11 cellular contexts compared by ENCODE assay signal in genomic region chr4:95304898-95305297, GRCh38.
DNase-seq lines count a peak whose midpoint lies in the region; ATAC-seq and TF ChIP-seq lines count a peak whose summit lies in the region.
"Had no signal": no experiment of that assay in that cellular context is flagged by ENCODE, and none has a peak within 500 bp of the region (broad histone marks: within the 10 kb centered on the region; RNA-seq: fewer than 3 reads in every experiment).

No MANE protein-coding gene starts in this region.

- TF ChIP-seq CTCF in foreskin keratinocyte (conservative IDR thresholded peaks at IDR 0.05) (no peak), stomach (IDR thresholded peaks at IDR 0.05) (no peak)

- no peak overlapping the region for H3K23ac ChIP-seq in neuronal stem cell (ENCODE audit: low read depth, low read length, poor library complexity)

- H3K4me3 ChIP-seq in SJSA1, result no peak overlapping the region
- H3K4me3 ChIP-seq in neuronal stem cell (ENCODE audit: low read length in 2 of 2), result no peak overlapping the region
- H3K4me3 ChIP-seq in stomach, result no peak overlapping the region
- H3K4me3 ChIP-seq: thoracic aorta had no signal

- no peaks in the 10 kb centered on the region for H3K27me3 ChIP-seq in SJSA1 (replicated peaks)
- no peaks in the 10 kb centered on the region for H3K27me3 ChIP-seq in foreskin keratinocyte
- H3K27me3 ChIP-seq in neuronal stem cell (ENCODE audit: control insufficient read depth in 3 of 3, insufficient read depth in 3 of 3, low read depth in 1 of 3, low read length in 3 of 3), result no peaks in the 10 kb centered on the region
- no peaks in the 10 kb centered on the region for H3K27me3 ChIP-seq in stomach

- ATAC-seq in foreskin keratinocyte, result no peak
- ATAC-seq in GM18505 (IDR thresholded peaks at IDR 0.05; ENCODE audit: unreplicated experiment), result no peak
- ATAC-seq in HG03432 (IDR thresholded peaks at IDR 0.05; ENCODE audit: unreplicated experiment), result no peak

- H4K8ac ChIP-seq in neuronal stem cell (ENCODE audit: low read depth, low read length), result no peak overlapping the region

- WGBS in neuronal stem cell (ENCODE audit: extremely low coverage in 2 of 2, insufficient read length in 2 of 2, insufficient replicate concordance in 1 of 2), 2 donors, result no CpG with 5 or more reads among the region's 1 CpG
- 26 to 66% (median 47%) methylated on average over 1 of the region's 1 CpG for WGBS in stomach, 5 donors

- peak overlapping the region; percentile 76 for H3K27ac ChIP-seq in SJSA1
- no peak overlapping the region for H3K27ac ChIP-seq in foreskin keratinocyte
- H3K27ac ChIP-seq in neuronal stem cell (replicated peaks; ENCODE audit: low read length), result no peak overlapping the region
- no peak overlapping the region for H3K27ac ChIP-seq in stomach
- H3K27ac ChIP-seq: thoracic aorta had no signal

- H3K36me3 ChIP-seq in SJSA1 (no peaks in the 10 kb centered on the region), neuronal stem cell (replicated peaks in 1 of 2; ENCODE audit: control insufficient read depth in 2 of 2, insufficient read depth in 2 of 2, low read length in 2 of 2) (no peaks in the 10 kb centered on the region), stomach (no peaks in the 10 kb centered on the region)
- H3K36me3 ChIP-seq: thoracic aorta had no signal

- intact Hi-C loops in stomach (cut with DNase I; ENCODE audit: low total_unique reads), result no loop called here
- intact Hi-C loops in posterior vena cava (cut with DNase I), result no loop called here

- no peak overlapping the region for H2BK12ac ChIP-seq in neuronal stem cell (ENCODE audit: low read length)

- H3K9ac ChIP-seq in neuronal stem cell (ENCODE audit: low read depth, low read length, poor library complexity), result no peak overlapping the region

- H2AFZ ChIP-seq in neuronal stem cell (ENCODE audit: low read length), result no peak overlapping the region

- H3K14ac ChIP-seq in neuronal stem cell (ENCODE audit: low read length), result no peak overlapping the region

- DNase-seq in H4 (ENCODE audit: low spot score) (peak; percentile 97), SJSA1 (ENCODE audit: low read depth in 1 of 2, low spot score in 2 of 2) (peak; percentile 84 to 90), foreskin keratinocyte (peak; percentile 27 to 72), neuronal stem cell (ENCODE audit: low spot score) (peak; percentile 30), stomach (no peak), posterior vena cava (ENCODE audit: low spot score) (no peak)
- DNase-seq: activated naive CD8-positive, alpha-beta T cell treated with anti-CD3 and anti-CD28 coated beads, Interleukin-2, amount 10 ng/mL, durations not matched to agents 7 days and 5 days; NCI-H82 had no signal

- no peak overlapping the region for H2BK5ac ChIP-seq in neuronal stem cell (ENCODE audit: low read length)

- H3K4me1 ChIP-seq in SJSA1 (replicated peaks), result peaks cover 50% of the 10 kb centered on the region
- H3K4me1 ChIP-seq in foreskin keratinocyte, result no peaks in the 10 kb centered on the region
- H3K4me1 ChIP-seq in neuronal stem cell (ENCODE audit: control insufficient read depth in 2 of 2, insufficient read depth in 1 of 2, low read depth in 1 of 2, low read length in 2 of 2), result peaks cover 2 to 15% of the 10 kb centered on the region in 2 donors
- H3K4me1 ChIP-seq in stomach, result no peaks in the 10 kb centered on the region

- H3K4me2 ChIP-seq in neuronal stem cell (ENCODE audit: insufficient read depth, low read length, poor library complexity, severe bottlenecking), result no peak overlapping the region

- TF ChIP-seq POLR2A in stomach (IDR thresholded peaks at IDR 0.05), result no peak
- no peak for TF ChIP-seq POLR2A in GM18505 (IDR thresholded peaks at IDR 0.05; ENCODE audit: borderline replicate concordance, extremely low read depth, insufficient read depth, insufficient read length)

- no peak overlapping the region for H2BK120ac ChIP-seq in neuronal stem cell (ENCODE audit: low read depth, low read length)

- H3K79me1 ChIP-seq in neuronal stem cell (ENCODE audit: low read depth, low read length), result no peaks in the 10 kb centered on the region

- H4K91ac ChIP-seq in neuronal stem cell (ENCODE audit: low read depth, low read length, poor library complexity), result no peak overlapping the region

- H2BK15ac ChIP-seq in neuronal stem cell (ENCODE audit: low read length), result no peak overlapping the region

- no peaks in the 10 kb centered on the region for H3K9me3 ChIP-seq in SJSA1 (replicated peaks)
- H3K9me3 ChIP-seq in neuronal stem cell (replicated peaks in 1 of 2; ENCODE audit: control insufficient read depth in 2 of 2, insufficient read depth in 1 of 2, low read depth in 1 of 2, low read length in 2 of 2), result peaks cover 0 to 10% of the 10 kb centered on the region in 2 donors
- no peaks in the 10 kb centered on the region for H3K9me3 ChIP-seq in stomach
- H3K9me3 ChIP-seq: thoracic aorta had no signal

- no peak overlapping the region for H3K18ac ChIP-seq in neuronal stem cell (ENCODE audit: low read length)

- no peak overlapping the region for H2AK5ac ChIP-seq in neuronal stem cell (ENCODE audit: low read depth, low read length)

- no peak for TF ChIP-seq EP300 in stomach (IDR thresholded peaks at IDR 0.05)

- H3K4ac ChIP-seq in neuronal stem cell (ENCODE audit: low read length), result no peak overlapping the region

Comparison
In these comparisons a context has a peak if more than half of its experiments do, and no peak if none do; other contexts are left out.
1. DNase-seq: peak in H4 (single experiment), SJSA1 (2 of 2), foreskin keratinocyte (2 of 2) and neuronal stem cell (single experiment); none in stomach (single experiment) and posterior vena cava (single experiment).